ENCODE assay signal across 8 cellular contexts in genomic region chr6:122400121-122400450, GRCh38. TPM values are rescaled to one million over a fixed set of nuclear protein-coding genes. Genes with fewer than 3 reads are reported as not detected.
DNase-seq lines count a peak whose midpoint lies in the region; ATAC-seq, FAIRE-seq and TF ChIP-seq lines count a peak whose summit lies in the region.

No MANE protein-coding gene starts in this region.

- H3K27ac Mint-ChIP-seq in activated T-helper 1 cell treated with anti-CD3 and anti-CD28 coated beads, Interleukin-12 subunit alpha, Interleukin-12 subunit beta, Interleukin-2, Interleukin-4 antibody, amounts not matched to agents 30 ng/mL and 10 ng/mL and 1 ng/mL, durations not matched to agents 14 hours and 24 hours and 36 hours = peak overlapping the region; percentile 98

- H3K27ac ChIP-seq in kidney (ENCODE audit: low read depth in 2 of 2, low read length in 2 of 2) = peak overlapping the region; percentile 62 to 79
- H3K27ac ChIP-seq in thymus (ENCODE audit: low read depth) = peak overlapping the region; percentile 92

- H3K9me3 ChIP-seq in kidney (ENCODE audit: control insufficient read depth in 1 of 2, low read length in 2 of 2) (no peaks in the 10 kb centered on the region), thymus (ENCODE audit: control insufficient read depth) (no peaks in the 10 kb centered on the region)

- H3K36me3 ChIP-seq in kidney (ENCODE audit: control insufficient read depth in 1 of 2, insufficient read depth in 2 of 2, low read length in 2 of 2) (no peaks in the 10 kb centered on the region), thymus (ENCODE audit: control insufficient read depth, insufficient read depth) (no peaks in the 10 kb centered on the region)

- peak overlapping the region; percentile 98 for H3K4me3 Mint-ChIP-seq in activated T-helper 1 cell treated with anti-CD3 and anti-CD28 coated beads, Interleukin-12 subunit alpha, Interleukin-12 subunit beta, Interleukin-2, Interleukin-4 antibody, amounts not matched to agents 30 ng/mL and 10 ng/mL and 1 ng/mL, durations not matched to agents 14 hours and 24 hours and 36 hours

- intact Hi-C loops in activated T-helper 1 cell treated with anti-CD3 and anti-CD28 coated beads, Interleukin-12 subunit alpha, Interleukin-12 subunit beta, Interleukin-2, Interleukin-4 antibody, amounts not matched to agents 30 ng/mL and 10 ng/mL and 1 ng/mL, durations not matched to agents 14 hours and 24 hours and 36 hours (cut with micrococcal nuclease) = no loop called here
- intact Hi-C loops in kidney (cut with DNase I) = no loop called here

- TF ChIP-seq CTCF in kidney (IDR thresholded peaks at IDR 0.05; ENCODE audit: borderline replicate concordance, extremely low read depth, insufficient read depth) = no peak

- H3K9me3 Mint-ChIP-seq in activated T-helper 1 cell treated with anti-CD3 and anti-CD28 coated beads, Interleukin-12 subunit alpha, Interleukin-12 subunit beta, Interleukin-2, Interleukin-4 antibody, amounts not matched to agents 30 ng/mL and 10 ng/mL and 1 ng/mL, durations not matched to agents 14 hours and 24 hours and 36 hours = no peaks in the 10 kb centered on the region

- H3K4me3 ChIP-seq in kidney (ENCODE audit: low read length in 2 of 2) = peak overlapping the region; percentile 67 to 96
- H3K4me3 ChIP-seq in thymus (ENCODE audit: low read length) = peak overlapping the region; percentile 91

- ATAC-seq in GM21786 (IDR thresholded peaks at IDR 0.05; ENCODE audit: unreplicated experiment) = no peak

- peaks cover 8 to 13% of the 10 kb centered on the region in 2 donors for H3K4me1 ChIP-seq in kidney (ENCODE audit: control insufficient read depth in 1 of 2, insufficient read depth in 1 of 2, low read depth in 1 of 2, low read length in 2 of 2)
- peaks cover 4% of the 10 kb centered on the region for H3K4me1 ChIP-seq in thymus (ENCODE audit: control insufficient read depth, insufficient read depth, low read length)

- peak; percentile 60 for FAIRE-seq in GM19239 (lab: Jason Lieb, UNC)
- FAIRE-seq in kidney (lab: Jason Lieb, UNC) = no peak

- DNase-seq in Ammon's horn (ENCODE audit: low spot score) (peak; percentile 20), GM19239 (ENCODE audit: insufficient read length, low spot score) (peak; percentile 1), HK-2 (ENCODE audit: unreplicated experiment) (peak; percentile 29), kidney (no peak), NCI-H1417 (lab: John Stamatoyannopoulos, UW) (no peak)
- DNase-seq in activated T-helper 1 cell treated with anti-CD3 and anti-CD28 coated beads, Interleukin-12 subunit alpha, Interleukin-12 subunit beta, Interleukin-2, Interleukin-4 antibody, amounts not matched to agents 30 ng/mL and 10 ng/mL and 1 ng/mL, durations not matched to agents 14 hours and 24 hours and 36 hours (ENCODE audit: low spot score) = no peak

- H3K27me3 ChIP-seq in thymus (ENCODE audit: control insufficient read depth, insufficient read depth) = no peaks in the 10 kb centered on the region

- peaks cover 12% of the 10 kb centered on the region for H3K36me3 Mint-ChIP-seq in activated T-helper 1 cell treated with anti-CD3 and anti-CD28 coated beads, Interleukin-12 subunit alpha, Interleukin-12 subunit beta, Interleukin-2, Interleukin-4 antibody, amounts not matched to agents 30 ng/mL and 10 ng/mL and 1 ng/mL, durations not matched to agents 14 hours and 24 hours and 36 hours (ENCODE audit: low read depth)

- peak overlapping the region; percentile 74 to 87 for H3K9ac ChIP-seq in kidney (ENCODE audit: low read length in 2 of 2)

- H3K4me1 Mint-ChIP-seq in activated T-helper 1 cell treated with anti-CD3 and anti-CD28 coated beads, Interleukin-12 subunit alpha, Interleukin-12 subunit beta, Interleukin-2, Interleukin-4 antibody, amounts not matched to agents 30 ng/mL and 10 ng/mL and 1 ng/mL, durations not matched to agents 14 hours and 24 hours and 36 hours (ENCODE audit: low read depth) = peaks cover 41% of the 10 kb centered on the region

- WGBS in thymus = under 1% methylated on average over 20 of the region's 20 CpGs

- no peaks in the 10 kb centered on the region for H3K27me3 Mint-ChIP-seq in activated T-helper 1 cell treated with anti-CD3 and anti-CD28 coated beads, Interleukin-12 subunit alpha, Interleukin-12 subunit beta, Interleukin-2, Interleukin-4 antibody, amounts not matched to agents 30 ng/mL and 10 ng/mL and 1 ng/mL, durations not matched to agents 14 hours and 24 hours and 36 hours (ENCODE audit: insufficient read depth)

RNA-seq across cellular contexts. Expression of gene HSF2, which starts 0.6 kb away (rescaled TPM):
- total RNA-seq in activated T-helper 1 cell treated with anti-CD3 and anti-CD28 coated beads, Interleukin-12 subunit alpha, Interleukin-12 subunit beta, Interleukin-2, Interleukin-4 antibody, amounts not matched to agents 30 ng/mL and 10 ng/mL and 1 ng/mL, durations not matched to agents 14 hours and 24 hours and 36 hours = 14.7 and 15.3 TPM in 2 replicates
- 9.5 TPM for total RNA-seq in kidney
- 7.8 TPM for polyA plus RNA-seq in kidney (ENCODE audit: insufficient read depth, low read depth, low replicate concordance)
- polyA plus RNA-seq in thymus = 34.1 TPM

Comparison
In these comparisons a context has a peak if more than half of its experiments do, and no peak if none do; other contexts are left out.
1. DNase-seq: peak in Ammon's horn (single experiment), GM19239 (single experiment) and HK-2 (single experiment); none in activated T-helper 1 cell treated with anti-CD3 and anti-CD28 coated beads, Interleukin-12 subunit alpha, Interleukin-12 subunit beta, Interleukin-2, Interleukin-4 antibody, amounts not matched to agents 30 ng/mL and 10 ng/mL and 1 ng/mL, durations not matched to agents 14 hours and 24 hours and 36 hours (single experiment), kidney (single experiment) and NCI-H1417 (0 of 3).